Comparison of ENCODE assay signal across 16 cellular contexts in genomic region chr9:109721021-109721420, GRCh38. TPM values are rescaled to one million over a fixed set of nuclear protein-coding genes. Genes with fewer than 3 reads are reported as not detected.
"Had no signal": no experiment of that assay in that cellular context is flagged by ENCODE, and none has a peak within 500 bp of the region (broad histone marks: within the 10 kb centered on the region; RNA-seq: fewer than 3 reads in every experiment).

No MANE protein-coding gene starts in this region.

- H3K27ac Mint-ChIP-seq: activated B cell treated with CpG ODN at 0.5 μM for 24 hours; activated CD8-positive, alpha-beta T cell treated with anti-CD3 and anti-CD28 coated beads for 36 hours; activated naive CD4-positive, alpha-beta T cell treated with anti-CD3 and anti-CD28 coated beads, Interleukin-2, amount 50 U/mL, for 24 hours; naive thymus-derived CD8-positive, alpha-beta T cell; stimulated activated naive CD8-positive, alpha-beta T cell treated with anti-CD3 and anti-CD28 coated beads, Interleukin-15, Interleukin-2, amounts not matched to agents 100 ng/mL and 50 ng/mL, for 24 hours had no signal

- H3K27me3 ChIP-seq: adrenal gland, testis, upper lobe of right lung had no signal

- H3K36me3 ChIP-seq: adrenal gland, esophagus squamous epithelium, upper lobe of right lung had no signal

- H3K9me3 Mint-ChIP-seq: activated CD8-positive, alpha-beta T cell treated with anti-CD3 and anti-CD28 coated beads for 36 hours; activated naive CD4-positive, alpha-beta T cell treated with anti-CD3 and anti-CD28 coated beads, Interleukin-2, amount 50 U/mL, for 24 hours had no signal

- H3K4me1 Mint-ChIP-seq: activated B cell treated with CpG ODN at 0.5 μM for 24 hours; activated naive CD4-positive, alpha-beta T cell treated with anti-CD3 and anti-CD28 coated beads, Interleukin-2, amount 50 U/mL, for 24 hours; naive thymus-derived CD8-positive, alpha-beta T cell had no signal

- H3K27me3 Mint-ChIP-seq: activated naive CD4-positive, alpha-beta T cell treated with anti-CD3 and anti-CD28 coated beads, Interleukin-2, amount 50 U/mL, for 24 hours; stimulated activated naive CD8-positive, alpha-beta T cell treated with anti-CD3 and anti-CD28 coated beads, Interleukin-15, Interleukin-2, amounts not matched to agents 100 ng/mL and 50 ng/mL, for 24 hours had no signal

- H3K4me3 ChIP-seq: adrenal gland, esophagus squamous epithelium, testis, upper lobe of right lung had no signal

- DNase-seq: activated B cell treated with CpG ODN at 0.5 μM for 24 hours; activated CD4-positive, alpha-beta T cell treated with anti-CD3 and anti-CD28 coated beads for 48 hours; activated CD8-positive, alpha-beta T cell treated with anti-CD3 and anti-CD28 coated beads for 36 hours; activated effector memory CD4-positive, alpha-beta T cell treated with Interleukin-2 at 50 U/mL for 16 hours; activated T-cell treated with anti-CD3 and anti-CD28 coated beads, Interleukin-2, amount 50 U/mL, for 4 hours; esophagus squamous epithelium; foreskin melanocyte; mammary epithelial cell; naive thymus-derived CD8-positive, alpha-beta T cell; T-helper 2 cell; testis; upper lobe of right lung had no signal

- H3K4me3 Mint-ChIP-seq: activated B cell treated with CpG ODN at 0.5 μM for 24 hours; activated CD8-positive, alpha-beta T cell treated with anti-CD3 and anti-CD28 coated beads for 36 hours; activated naive CD4-positive, alpha-beta T cell treated with anti-CD3 and anti-CD28 coated beads, Interleukin-2, amount 50 U/mL, for 24 hours; activated T-cell treated with anti-CD3 and anti-CD28 coated beads, Interleukin-2, amount 50 U/mL, for 4 hours; naive thymus-derived CD8-positive, alpha-beta T cell; stimulated activated naive CD8-positive, alpha-beta T cell treated with anti-CD3 and anti-CD28 coated beads, Interleukin-15, Interleukin-2, amounts not matched to agents 100 ng/mL and 50 ng/mL, for 24 hours had no signal

- H3K36me3 Mint-ChIP-seq: activated naive CD4-positive, alpha-beta T cell treated with anti-CD3 and anti-CD28 coated beads, Interleukin-2, amount 50 U/mL, for 24 hours; naive thymus-derived CD8-positive, alpha-beta T cell had no signal

- ATAC-seq: activated CD8-positive, alpha-beta T cell treated with anti-CD3 and anti-CD28 coated beads for 36 hours; activated T-cell treated with anti-CD3 and anti-CD28 coated beads, Interleukin-2, amount 50 U/mL, for 4 hours; left lobe of liver; naive thymus-derived CD8-positive, alpha-beta T cell; upper lobe of right lung had no signal

RNA-seq across cellular contexts. Expression of gene PALM2AKAP2, which starts 59.0 kb away (rescaled TPM):
- total RNA-seq: activated B cell treated with CpG ODN at 0.5 μM for 24 hours; activated CD8-positive, alpha-beta T cell treated with anti-CD3 and anti-CD28 coated beads for 36 hours; naive thymus-derived CD8-positive, alpha-beta T cell had no signal
